2 cellular contexts compared by ENCODE assay signal in genomic region chrX:17390325-17390992, GRCh38.
TF ChIP-seq lines count a peak whose summit lies in the region.

No MANE protein-coding gene starts in this region.

TF ChIP-seq in IMR-90, 13 proteins besides CTCF, POLR2A, EP300 and RAD21:
- no peak for TF ChIP-seq ELK1 (IDR thresholded peaks at IDR 0.05; ENCODE audit: borderline replicate concordance, low read depth, low read length)
- TF ChIP-seq SMC3 (IDR thresholded peaks at IDR 0.05; ENCODE audit: low read depth, low read length) = no peak
- peak; percentile 68 for TF ChIP-seq CEBPB (IDR thresholded peaks at IDR 0.05; ENCODE audit: low read depth, low read length)
- TF ChIP-seq BHLHE40 (IDR thresholded peaks at IDR 0.05; ENCODE audit: low read depth, low read length) = no peak
- no peak for TF ChIP-seq MAZ (IDR thresholded peaks at IDR 0.05; ENCODE audit: borderline replicate concordance, low read depth, low read length)

TF ChIP-seq in H1, 55 proteins besides CTCF, POLR2A, EP300 and RAD21:
- TF ChIP-seq CEBPB (IDR thresholded peaks at IDR 0.05; ENCODE audit: low read depth, low read length) (peak; percentile 24; the same call in 1 of the 2 replicates), SUZ12 (IDR thresholded peaks at IDR 0.05; ENCODE audit: low read length) (no peak), YY1 (IDR thresholded peaks at IDR 0.05; ENCODE audit: low read depth, low read length) (no peak)
